17 cellular contexts compared by ENCODE assay signal in the genomic region with DNA sequence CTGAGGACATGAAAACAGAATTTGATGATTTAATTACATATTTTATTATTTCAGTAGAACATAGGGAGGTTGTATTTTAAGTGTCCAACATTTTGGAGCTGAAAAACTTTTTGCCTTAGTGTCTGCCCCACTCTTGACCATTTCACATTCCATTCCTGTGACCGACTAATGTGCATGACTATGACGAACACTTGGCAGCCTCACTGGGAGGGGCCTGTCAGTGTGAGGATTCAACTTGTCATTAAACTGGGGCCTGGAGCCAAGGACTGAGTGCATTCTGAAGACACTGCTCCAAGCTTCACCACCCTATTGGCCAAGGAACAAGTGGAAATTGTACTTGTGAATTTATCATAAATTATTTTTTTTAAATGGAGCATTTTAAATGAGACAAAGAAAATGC.
DNase-seq lines count a peak whose midpoint lies in the region; ATAC-seq and TF ChIP-seq lines count a peak whose summit lies in the region.
"Had no signal": no experiment of that assay in that cellular context is flagged by ENCODE, and none has a peak within 500 bp of the region (broad histone marks: within the 10 kb centered on the region; RNA-seq: fewer than 3 reads in every experiment).

No MANE protein-coding gene starts in this region.

- no peak overlapping the region for H4K5ac ChIP-seq in mesendoderm (ENCODE audit: low read length)

- H3K9ac ChIP-seq in PC-3 (ENCODE audit: low read length), result no peak overlapping the region
- no peak overlapping the region for H3K9ac ChIP-seq in mesendoderm (ENCODE audit: low read length)

- no peak overlapping the region for H3K4ac ChIP-seq in mesendoderm (ENCODE audit: low read depth, low read length)

- no peak overlapping the region for H2BK15ac ChIP-seq in mesendoderm (replicated peaks; ENCODE audit: low read depth)

- H3K9me2 ChIP-seq in PC-3 (replicated peaks; ENCODE audit: low read length), result no peaks in the 10 kb centered on the region

- peaks cover 2 to 6% of the 10 kb centered on the region in 2 donors for H3K9me3 Mint-ChIP-seq in natural killer cell
- H3K9me3 Mint-ChIP-seq in activated naive CD4-positive, alpha-beta T cell treated with anti-CD3 and anti-CD28 coated beads, Interleukin-2, amount 10 ng/mL, durations not matched to agents 7 days and 5 days, result peaks cover 2% of the 10 kb centered on the region

- H3K79me2 ChIP-seq in PC-3 (ENCODE audit: low read length), result no peaks in the 10 kb centered on the region
- no peaks in the 10 kb centered on the region for H3K79me2 ChIP-seq in mesendoderm (ENCODE audit: control insufficient read depth, insufficient read depth, low read length)

- no peak for TF ChIP-seq CTCF in AG10803 (conservative IDR thresholded peaks at IDR 0.05; ENCODE audit: low read length)
- no peak for TF ChIP-seq CTCF in PC-3 (conservative IDR thresholded peaks at IDR 0.05; ENCODE audit: low read depth, low read length)
- TF ChIP-seq CTCF in natural killer cell (IDR thresholded peaks at IDR 0.05), result no peak

- no peak overlapping the region for H2BK120ac ChIP-seq in mesendoderm (ENCODE audit: low read depth, low read length)

- no peaks in the 10 kb centered on the region for H3K36me3 Mint-ChIP-seq in T-helper 17 cell (ENCODE audit: low read depth)
- H3K36me3 Mint-ChIP-seq in natural killer cell, result no peaks in the 10 kb centered on the region
- no peaks in the 10 kb centered on the region for H3K36me3 Mint-ChIP-seq in activated naive CD4-positive, alpha-beta T cell treated with anti-CD3 and anti-CD28 coated beads, Interleukin-2, amount 10 ng/mL, durations not matched to agents 7 days and 5 days
- H3K36me3 Mint-ChIP-seq: CD8-positive, alpha-beta memory T cell; stimulated activated effector memory CD8-positive, alpha-beta T cell treated with anti-CD3 and anti-CD28 coated beads, Interleukin-12 subunit alpha, Interleukin-12 subunit beta, amount 100 ng/mL, for 72 hours had no signal

- H3K36me3 ChIP-seq in PC-3 (ENCODE audit: low read depth, low read length) (no peaks in the 10 kb centered on the region), mesendoderm (ENCODE audit: control insufficient read depth, insufficient read depth, low read length) (no peaks in the 10 kb centered on the region)
- H3K36me3 ChIP-seq: lower lobe of right lung had no signal

- H3K4me1 ChIP-seq in PC-3 (ENCODE audit: insufficient read depth, low read length) (peaks cover 14% of the 10 kb centered on the region; the same call in 1 of the 2 replicates), mesendoderm (ENCODE audit: control insufficient read depth, low read depth, low read length) (no peaks in the 10 kb centered on the region)
- H3K4me1 ChIP-seq: lower lobe of right lung had no signal

- H3K56ac ChIP-seq in mesendoderm (ENCODE audit: low read length), result no peak overlapping the region

- H3K4me1 Mint-ChIP-seq in T-helper 17 cell (no peaks in the 10 kb centered on the region), natural killer cell (no peaks in the 10 kb centered on the region)
- H3K4me1 Mint-ChIP-seq in activated naive CD4-positive, alpha-beta T cell treated with anti-CD3 and anti-CD28 coated beads, Interleukin-2, amount 10 ng/mL, durations not matched to agents 7 days and 5 days, result no peaks in the 10 kb centered on the region
- H3K4me1 Mint-ChIP-seq: CD8-positive, alpha-beta memory T cell; stimulated activated effector memory CD8-positive, alpha-beta T cell treated with anti-CD3 and anti-CD28 coated beads, Interleukin-12 subunit alpha, Interleukin-12 subunit beta, amount 100 ng/mL, for 72 hours had no signal

- ATAC-seq in PC-3 (peak; percentile 59), T-helper 17 cell (no peak), GM18519 (IDR thresholded peaks at IDR 0.05; ENCODE audit: low FRiP score, unreplicated experiment) (no peak), natural killer cell (no peak)
- ATAC-seq: stimulated activated effector memory CD8-positive, alpha-beta T cell treated with anti-CD3 and anti-CD28 coated beads, Interleukin-12 subunit alpha, Interleukin-12 subunit beta, amount 100 ng/mL, for 72 hours had no signal

- H3K27ac Mint-ChIP-seq in T-helper 17 cell (no peak overlapping the region), natural killer cell (no peak overlapping the region)
- H3K27ac Mint-ChIP-seq in activated naive CD4-positive, alpha-beta T cell treated with anti-CD3 and anti-CD28 coated beads, Interleukin-2, amount 10 ng/mL, durations not matched to agents 7 days and 5 days, result no peak overlapping the region
- H3K27ac Mint-ChIP-seq: CD8-positive, alpha-beta memory T cell; stimulated activated effector memory CD8-positive, alpha-beta T cell treated with anti-CD3 and anti-CD28 coated beads, Interleukin-12 subunit alpha, Interleukin-12 subunit beta, amount 100 ng/mL, for 72 hours had no signal

- no peak overlapping the region for H2BK5ac ChIP-seq in mesendoderm (ENCODE audit: low read length)

- H3K4me3 ChIP-seq in AG10803 (ENCODE audit: low read length), result no peak overlapping the region
- no peak overlapping the region for H3K4me3 ChIP-seq in PC-3 (ENCODE audit: low read length)
- no peak overlapping the region for H3K4me3 ChIP-seq in mesendoderm (ENCODE audit: low read length)
- H3K4me3 ChIP-seq: lower lobe of right lung, skin epidermis had no signal

- H4K20me1 ChIP-seq in PC-3 (ENCODE audit: low read length), result no peaks in the 10 kb centered on the region

- DNase-seq in AG10803 (ENCODE audit: low read depth), result peak; percentile 92
- peak; percentile 75 for DNase-seq in PC-3
- peak; percentile 59 for DNase-seq in fibroblast of gingiva (ENCODE audit: low read depth)
- peak; percentile 30 for DNase-seq in mesendoderm
- no peak for DNase-seq in T-helper 17 cell
- DNase-seq in natural killer cell, result no peak
- DNase-seq in activated naive CD4-positive, alpha-beta T cell treated with anti-CD3 and anti-CD28 coated beads, Interleukin-2, amount 10 ng/mL, durations not matched to agents 7 days and 5 days, result no peak
- DNase-seq: activated T-cell treated with anti-CD3 and anti-CD28 coated beads for 4 hours; CD8-positive, alpha-beta memory T cell; dermis blood vessel endothelial cell; lower lobe of right lung; NCI-H2171 treated with DMSO at 0.1 percent for 48 hours; T-helper 1 cell had no signal

- no peak overlapping the region for H4K8ac ChIP-seq in mesendoderm (ENCODE audit: low read depth, low read length)

- no peak overlapping the region for H3K27ac ChIP-seq in PC-3 (ENCODE audit: low read length)
- H3K27ac ChIP-seq in mesendoderm (ENCODE audit: low read depth, low read length), result no peak overlapping the region
- H3K27ac ChIP-seq: HL-60, lower lobe of right lung had no signal

- H3K23ac ChIP-seq in mesendoderm (ENCODE audit: low read length), result no peak overlapping the region

- CTCF ChIA-PET in PC-3 (lab: Charles Lee), result no interaction called here
- CTCF ChIA-PET in activated naive CD4-positive, alpha-beta T cell treated with anti-CD3 and anti-CD28 coated beads, Interleukin-2, amount 10 ng/mL, durations not matched to agents 7 days and 5 days (lab: Charles Lee), result no interaction called here

- BruUV-seq in PC-3 (replicated peaks; lab: Mats Ljungman, UMichigan), result no TSS peak

- H3K9me3 ChIP-seq in PC-3 (ENCODE audit: low read length), result no peaks in the 10 kb centered on the region
- H3K9me3 ChIP-seq in T-helper 17 cell (ENCODE audit: control insufficient read depth, low read length, poor library complexity, severe bottlenecking), result no peaks in the 10 kb centered on the region
- H3K9me3 ChIP-seq: lower lobe of right lung had no signal

- no peaks in the 10 kb centered on the region for H3F3A ChIP-seq in PC-3 (ENCODE audit: low read length, unreplicated experiment)

- H3K27me3 ChIP-seq in PC-3 (ENCODE audit: low read length), result no peaks in the 10 kb centered on the region
- no peaks in the 10 kb centered on the region for H3K27me3 ChIP-seq in mesendoderm (ENCODE audit: insufficient read depth, low read length, poor library complexity)

- no peak overlapping the region for H3K4me3 Mint-ChIP-seq in T-helper 17 cell
- H3K4me3 Mint-ChIP-seq in natural killer cell, result no peak overlapping the region
- no peak overlapping the region for H3K4me3 Mint-ChIP-seq in activated naive CD4-positive, alpha-beta T cell treated with anti-CD3 and anti-CD28 coated beads, Interleukin-2, amount 10 ng/mL, durations not matched to agents 7 days and 5 days
- H3K4me3 Mint-ChIP-seq: CD8-positive, alpha-beta memory T cell; stimulated activated effector memory CD8-positive, alpha-beta T cell treated with anti-CD3 and anti-CD28 coated beads, Interleukin-12 subunit alpha, Interleukin-12 subunit beta, amount 100 ng/mL, for 72 hours had no signal

- H3K4me2 ChIP-seq in PC-3 (ENCODE audit: low read length), result no peak overlapping the region
- H3K4me2 ChIP-seq in mesendoderm (ENCODE audit: low read length), result no peak overlapping the region

- H3K18ac ChIP-seq in mesendoderm (ENCODE audit: low read length), result no peak overlapping the region

- no peaks in the 10 kb centered on the region for H3K79me1 ChIP-seq in mesendoderm (ENCODE audit: low read length)

- WGBS in mesendoderm (ENCODE audit: extremely low coverage, insufficient coverage, low lambda C conversion rate), result no CpG with 5 or more reads among the region's 2 CpGs

- POLR2A ChIA-PET in PC-3 (lab: Charles Lee; ENCODE audit: unreplicated experiment), result no interaction called here

- intact Hi-C loops in PC-3 (cut with micrococcal nuclease) (loop anchor here (10.0 kb wide), 1 partner anchor 157 kb away; no protein-coding TSS in a partner anchor), natural killer cell (cut with micrococcal nuclease) (no loop called here)

- H3K27me3 Mint-ChIP-seq in T-helper 17 cell, result no peaks in the 10 kb centered on the region
- no peaks in the 10 kb centered on the region for H3K27me3 Mint-ChIP-seq in natural killer cell (ENCODE audit: low read depth in 2 of 2)
- H3K27me3 Mint-ChIP-seq in activated naive CD4-positive, alpha-beta T cell treated with anti-CD3 and anti-CD28 coated beads, Interleukin-2, amount 10 ng/mL, durations not matched to agents 7 days and 5 days, result no peaks in the 10 kb centered on the region
- H3K27me3 Mint-ChIP-seq: CD8-positive, alpha-beta memory T cell had no signal

- no peak overlapping the region for H2AK5ac ChIP-seq in mesendoderm (ENCODE audit: low read length)

- H2AFZ ChIP-seq in PC-3 (ENCODE audit: low read length), result no peak overlapping the region

Comparison
In these comparisons a context has a peak if more than half of its experiments do, and no peak if none do; other contexts are left out.
1. DNase-seq: peak in AG10803 (single experiment), PC-3 (single experiment), fibroblast of gingiva (single experiment) and mesendoderm (single experiment); none in T-helper 17 cell (0 of 3), natural killer cell (single experiment) and activated naive CD4-positive, alpha-beta T cell treated with anti-CD3 and anti-CD28 coated beads, Interleukin-2, amount 10 ng/mL, durations not matched to agents 7 days and 5 days (single experiment).